In genomic region chr22:19002684-19003038, GRCh38 we compare ENCODE assay signal across 21 cellular contexts.
A peak's percentile ranks its signal among the peaks of the same experiment; 100 is the strongest.
DNase-seq lines count a peak whose midpoint lies in the region; ATAC-seq, FAIRE-seq and TF ChIP-seq lines count a peak whose summit lies in the region.
"Had no signal": no experiment of that assay in that cellular context is flagged by ENCODE, and none has a peak within 500 bp of the region (broad histone marks: within the 10 kb centered on the region; RNA-seq: fewer than 3 reads in every experiment).

No MANE protein-coding gene starts in this region.

- peaks cover 49 to 58% of the 10 kb centered on the region in 2 experiments for H3K27me3 ChIP-seq in K562 (ENCODE audit: control insufficient read depth in 2 of 2, insufficient read depth in 2 of 2, low read length in 2 of 2)
- peaks cover 4% of the 10 kb centered on the region for H3K27me3 ChIP-seq in trophoblast cell (ENCODE audit: insufficient read depth, low read length)
- 0 out of 2 replicates have a peak, but pooled peaks cover 10% of the 10 kb centered on the region for H3K27me3 ChIP-seq in MM.1S (replicated peaks; ENCODE audit: insufficient read depth, low read length)
- H3K27me3 ChIP-seq: BLaER1 had no signal

- no peaks in the 10 kb centered on the region for H3K9me1 ChIP-seq in K562 (ENCODE audit: control insufficient read depth, insufficient read depth, low read length)

- DNase-seq in SIG-M5 treated with dmso at 0.1 percent for 504 hours (lab: John Stamatoyannopoulos, UW; ENCODE audit: unreplicated experiment) (peak; percentile 0), SIG-M5 (lab: John Stamatoyannopoulos, UW) (no peak), NOMO-1 treated with DMSO at 0.1 percent for 48 hours (lab: John Stamatoyannopoulos, UW; ENCODE audit: unreplicated experiment) (peak; percentile 29), K562 (ENCODE audit: extremely low read depth in 1 of 4, low spot score in 3 of 4) (no peak), trophoblast cell (peak; percentile 66 to 94), MM.1S (no peak)
- DNase-seq: CD4-positive, CD25-positive, alpha-beta regulatory T cell; DND-41; HCEC 1CT; Kasumi-1; MV-4-11; NCI-H226; PC-9; Right ventricle myocardium superior; RPMI8226 had no signal

- H3F3A ChIP-seq in MM.1S (ENCODE audit: insufficient read depth, low read length) = no peaks in the 10 kb centered on the region

- no peak overlapping the region for H3K27ac ChIP-seq in K562 (ENCODE audit: extremely low read depth, low read depth, low read length)
- H3K27ac ChIP-seq in trophoblast cell (ENCODE audit: low read depth, low read length) = no peak overlapping the region
- no peak overlapping the region for H3K27ac ChIP-seq in MM.1S (ENCODE audit: low read length)
- H3K27ac ChIP-seq: BLaER1, PC-9, SK-N-MC had no signal

- WGBS in K562 (ENCODE audit: insufficient coverage, low coverage, missing lambda C conversion rate) = 2% methylated on average over 5 of the region's 5 CpGs
- WGBS in trophoblast cell (ENCODE audit: extremely low coverage, insufficient coverage, insufficient read length) = no CpG with 5 or more reads among the region's 5 CpGs

- no peak overlapping the region for H3K14ac ChIP-seq in trophoblast cell (ENCODE audit: low read length)

- H3K4me1 ChIP-seq in K562 (replicated peaks in 1 of 2; ENCODE audit: control insufficient read depth in 2 of 2, insufficient read depth in 2 of 2, low read length in 2 of 2) (no peaks in the 10 kb centered on the region), trophoblast cell (ENCODE audit: control insufficient read depth in 1 of 2, insufficient read depth in 2 of 2, low read length in 2 of 2) (no peaks in the 10 kb centered on the region), MM.1S (ENCODE audit: low read length) (no peaks in the 10 kb centered on the region)
- H3K4me1 ChIP-seq: BLaER1 had no signal

- no TSS peak for BruUV-seq in K562 (replicated peaks; lab: Mats Ljungman, UMichigan)

- no peak overlapping the region for H3K23ac ChIP-seq in trophoblast cell (ENCODE audit: low read length)

- TF ChIP-seq CTCF in K562 (IDR thresholded peaks at IDR 0.05 in 2 of 3, conservative IDR thresholded peaks at IDR 0.05 in 1 of 3; ENCODE audit: insufficient read depth in 2 of 3, low read depth in 1 of 3, low read length in 3 of 3) = no peak
- no peak for TF ChIP-seq CTCF in MM.1S (IDR thresholded peaks at IDR 0.05; ENCODE audit: low read length)

- no peak overlapping the region for H2BK12ac ChIP-seq in trophoblast cell (ENCODE audit: low read length)

- in situ Hi-C loops in K562 (cut with MboI) = no loop called here

- H3K9me2 ChIP-seq in MM.1S (replicated peaks; ENCODE audit: insufficient read depth, low read length) = no peaks in the 10 kb centered on the region

- H3K9ac ChIP-seq in K562 (ENCODE audit: insufficient read depth in 1 of 2, low read depth in 2 of 2, low read length in 2 of 2) = no peak overlapping the region
- no peak overlapping the region for H3K9ac ChIP-seq in trophoblast cell (ENCODE audit: low read length)
- no peak overlapping the region for H3K9ac ChIP-seq in MM.1S (ENCODE audit: low read length)
- H3K9ac ChIP-seq: BLaER1 had no signal

- H3K79me1 ChIP-seq in trophoblast cell (ENCODE audit: low read length) = no peaks in the 10 kb centered on the region

- FAIRE-seq in K562 (lab: Jason Lieb, UNC) = no peak
- FAIRE-seq: GM12892, GM19239, H1 had no signal

- no peaks in the 10 kb centered on the region for H3K9me3 ChIP-seq in K562 (replicated peaks; ENCODE audit: control insufficient read depth, insufficient read depth, low read depth, low read length)
- H3K9me3 ChIP-seq in trophoblast cell (ENCODE audit: insufficient read depth, low read depth, low read length) = no peaks in the 10 kb centered on the region
- no peaks in the 10 kb centered on the region for H3K9me3 ChIP-seq in MM.1S (replicated peaks; ENCODE audit: insufficient read depth, low read length)
- H3K9me3 ChIP-seq: BLaER1 had no signal

- no peak for TF ChIP-seq POLR2A in K562 (conservative IDR thresholded peaks at IDR 0.05)

- H3K4me3 ChIP-seq in K562 (no peak overlapping the region), trophoblast cell (ENCODE audit: low read depth, low read length) (no peak overlapping the region), MM.1S (ENCODE audit: low read length) (no peak overlapping the region)
- H3K4me3 ChIP-seq: BLaER1, PC-9, SK-N-MC had no signal

- H3K36me3 ChIP-seq in K562 (ENCODE audit: control insufficient read depth, insufficient read depth, low read length) (no peaks in the 10 kb centered on the region), trophoblast cell (ENCODE audit: control insufficient read depth in 1 of 2, insufficient read depth in 2 of 2, low read length in 2 of 2) (no peaks in the 10 kb centered on the region), MM.1S (replicated peaks; ENCODE audit: insufficient read depth, low read length) (no peaks in the 10 kb centered on the region)
- H3K36me3 ChIP-seq: BLaER1 had no signal

- no peak overlapping the region for H4K91ac ChIP-seq in trophoblast cell (ENCODE audit: low read depth, low read length)

- no peak for TF ChIP-seq EP300 in K562 (IDR thresholded peaks at IDR 0.05; ENCODE audit: low read length)

- CTCF ChIA-PET in K562 (lab: Yijun Ruan, JAX; ENCODE audit: low intra/inter-chr PET ratio) = no interaction called here

- intact Hi-C loops in K562 (cut with micrococcal nuclease) = no loop called here

- no peak overlapping the region for H2AK5ac ChIP-seq in trophoblast cell (ENCODE audit: low read length)

- no peak for TF ChIP-seq RAD21 in K562 (CRISPR knock-in tag; conservative IDR thresholded peaks at IDR 0.05 in 1 of 2, IDR thresholded peaks at IDR 0.05 in 1 of 2)

- no peak overlapping the region for H4K8ac ChIP-seq in trophoblast cell (ENCODE audit: low read depth, low read length)

- POLR2A ChIA-PET in K562 (lab: Yijun Ruan, JAX) = interaction anchor here (0.9 to 2.6 kb wide), 5 partner anchors 9 to 249 kb away, joined by 3 to 27 read pairs (median 6); no protein-coding TSS in a partner anchor

- H3K4me2 ChIP-seq in K562 (ENCODE audit: insufficient read depth, low read length) = peak overlapping the region; percentile 44
- H3K4me2 ChIP-seq in trophoblast cell (ENCODE audit: low read length) = no peak overlapping the region
- no peak overlapping the region for H3K4me2 ChIP-seq in MM.1S (ENCODE audit: low read depth, low read length)
- H3K4me2 ChIP-seq: BLaER1, PC-9 had no signal

- H2BK120ac ChIP-seq in trophoblast cell (ENCODE audit: insufficient read depth, low read length, poor library complexity) = no peak overlapping the region

- no peak overlapping the region for H4K12ac ChIP-seq in trophoblast cell (ENCODE audit: low read depth, low read length)

- H3K18ac ChIP-seq in trophoblast cell (ENCODE audit: low read length) = no peak overlapping the region

- ATAC-seq in K562 (no peak), GM18517 (IDR thresholded peaks at IDR 0.05; ENCODE audit: unreplicated experiment) (no peak)

- H2AFZ ChIP-seq in K562 (ENCODE audit: low read depth, low read length) (peak overlapping the region; percentile 10; the same call in 1 of the 2 replicates), trophoblast cell (ENCODE audit: insufficient read depth, low read length, poor library complexity) (no peak overlapping the region), MM.1S (ENCODE audit: low read length) (no peak overlapping the region)
- H2AFZ ChIP-seq: PC-9 had no signal

- H2BK5ac ChIP-seq in trophoblast cell (ENCODE audit: low read depth, low read length, poor library complexity) = no peak overlapping the region

- H3K79me2 ChIP-seq in K562 (ENCODE audit: control insufficient read depth, insufficient read depth, low read length) (no peaks in the 10 kb centered on the region), trophoblast cell (ENCODE audit: control insufficient read depth, insufficient read depth, low read length, poor library complexity) (no peaks in the 10 kb centered on the region), MM.1S (ENCODE audit: low read length) (no peaks in the 10 kb centered on the region)

- H4K20me1 ChIP-seq in K562 (replicated peaks; ENCODE audit: control insufficient read depth, insufficient read depth, low read length) (0 out of 2 replicates have a peak, but pooled peaks cover 4% of the 10 kb centered on the region), MM.1S (ENCODE audit: insufficient read depth, low read length) (no peaks in the 10 kb centered on the region)
- H4K20me1 ChIP-seq: BLaER1 had no signal

- H3K4ac ChIP-seq in trophoblast cell (ENCODE audit: low read depth, low read length) = no peak overlapping the region

TF ChIP-seq in K562, 482 proteins besides CTCF, POLR2A, EP300 and RAD21 (continues in another document):
- TF ChIP-seq ZNF282 (CRISPR knock-in tag; IDR thresholded peaks at IDR 0.05) (no peak), RNF2 (IDR thresholded peaks at IDR 0.05) (peak; percentile 15; the same call in 1 of the 2 replicates), PHF8 (IDR thresholded peaks at IDR 0.05; ENCODE audit: borderline replicate concordance, low read length) (no peak), ELF4 (CRISPR knock-in tag; IDR thresholded peaks at IDR 0.05) (no peak), ATF1 (CRISPR knock-in tag; IDR thresholded peaks at IDR 0.05) (no peak), ATF1 (tag; IDR thresholded peaks at IDR 0.05) (0 out of 2 replicates have a peak, but pooled peaks have one; percentile 48), CCNT2 (IDR thresholded peaks at IDR 0.05; ENCODE audit: borderline replicate concordance, extremely low read depth, insufficient read length, low read depth, low read length) (no peak), MBD1 (CRISPR knock-in tag; IDR thresholded peaks at IDR 0.05) (no peak), HMG20A (CRISPR knock-in tag; conservative IDR thresholded peaks at IDR 0.05) (0 out of 2 replicates have a peak, but pooled peaks have one; percentile 24), HEY1 (CRISPR knock-in tag; IDR thresholded peaks at IDR 0.05; ENCODE audit: borderline replicate concordance) (0 out of 2 replicates have a peak, but pooled peaks have one; percentile 0), TGIF2 (CRISPR knock-in tag; IDR thresholded peaks at IDR 0.05) (no peak), TBL1XR1 (IDR thresholded peaks at IDR 0.05; ENCODE audit: low read length in 2 of 2) (no peak), HNRNPUL1 (IDR thresholded peaks at IDR 0.05; ENCODE audit: low read length) (no peak), ILK (tag; IDR thresholded peaks at IDR 0.05; ENCODE audit: borderline replicate concordance, low read depth) (no peak)

Comparison
In these comparisons a context has a peak if more than half of its experiments do, and no peak if none do; other contexts are left out.
1. DNase-seq: peak in SIG-M5 treated with dmso at 0.1 percent for 504 hours (single experiment), NOMO-1 treated with DMSO at 0.1 percent for 48 hours (single experiment) and trophoblast cell (2 of 2); none in SIG-M5 (single experiment), K562 (0 of 4) and MM.1S (single experiment).